In the genomic region with DNA sequence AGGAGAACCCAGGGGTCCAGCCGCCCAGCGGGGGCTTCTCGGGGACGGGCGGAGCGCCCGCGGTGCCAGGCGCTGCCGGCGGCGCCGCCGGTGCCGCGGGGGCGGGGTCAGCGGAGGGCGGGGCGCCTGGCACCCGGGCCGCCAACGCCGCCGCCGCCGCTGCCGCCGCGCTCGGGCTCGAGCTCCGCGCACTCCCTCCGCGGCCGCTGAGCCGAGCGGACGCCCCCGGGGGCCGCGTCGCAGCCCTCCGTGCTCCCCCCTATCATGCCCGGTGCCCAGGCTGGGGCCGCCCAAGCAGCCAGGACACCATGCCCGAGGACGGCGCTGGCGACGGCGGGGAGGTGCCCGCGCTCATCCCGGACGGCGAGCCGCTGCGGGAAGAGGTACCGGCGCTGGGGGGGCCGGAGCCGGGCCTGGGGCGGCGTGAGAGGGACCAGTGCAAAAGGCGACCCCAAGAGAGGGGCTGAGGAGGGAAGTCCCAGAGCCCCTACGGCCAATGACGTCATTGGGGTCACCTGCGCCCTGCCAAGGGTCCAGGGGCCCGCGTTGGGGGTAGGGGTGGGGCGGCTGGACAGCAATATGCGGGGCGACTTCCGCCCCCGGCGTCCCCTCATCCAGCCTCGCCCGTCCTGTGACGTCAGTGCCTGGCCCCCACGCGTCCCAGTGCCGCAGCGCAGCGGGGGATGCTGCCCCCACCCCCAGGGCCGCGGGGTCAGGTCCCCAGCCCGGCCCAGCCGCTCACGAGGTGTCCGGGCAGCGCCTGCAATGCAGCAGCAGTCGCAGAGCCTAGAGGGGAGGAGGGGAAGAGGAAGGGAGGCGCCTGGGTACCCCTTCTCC, we compare ENCODE assay signal across 8 cellular contexts. TPM values are rescaled to one million over a fixed set of nuclear protein-coding genes. Genes with fewer than 3 reads are reported as not detected.
DNase-seq lines count a peak whose midpoint lies in the region; ATAC-seq and TF ChIP-seq lines count a peak whose summit lies in the region.

Gene TMEM151A (plus strand): TSS at position 189 of the 837 bp plus-strand sequence. CDS start 120 bp downstream, at position 309.

- H3K4me3 Mint-ChIP-seq in activated naive CD4-positive, alpha-beta T cell treated with anti-CD3 and anti-CD28 coated beads, Interleukin-2, amount 10 ng/mL, durations not matched to agents 7 days and 5 days, result peak within 1 kb of the TSS; percentile 74
- H3K4me3 Mint-ChIP-seq in type B pancreatic cell, result peak within 1 kb of the TSS; percentile 93

- H3K4me1 ChIP-seq in heart left ventricle, result peaks cover 0 to 38% (median 21%) of the 10 kb centered on the region in 12 donors

- WGBS in heart left ventricle, 4 donors, result 1 to 7% (median 3%) methylated on average over 7 to 95 of the region's 95 CpGs

- intact Hi-C loops in heart left ventricle (cut with DNase I), result loop anchor here in 1 of 10 donors (5.0 kb wide), 1 partner anchor 45 kb away; the partner anchor contains the start of gene RIN1
- intact Hi-C loops in Right ventricle myocardium inferior (cut with DNase I), result no loop called here

- H3K4me3 ChIP-seq in heart left ventricle, result peak within 1 kb of the TSS in 11 of 12 donors; percentile 8 to 54 (median 44)

- CTCF ChIA-PET in activated naive CD4-positive, alpha-beta T cell treated with anti-CD3 and anti-CD28 coated beads, Interleukin-2, amount 10 ng/mL, durations not matched to agents 7 days and 5 days (lab: Charles Lee), result interaction anchor here (1.3 to 1.6 kb wide), 3 partner anchors 9 to 19 kb away, joined by 3 to 4 read pairs (median 4); no protein-coding TSS in a partner anchor

- H3K36me3 ChIP-seq in heart left ventricle, result peaks cover 0 to 1% (median 0%) of the 10 kb centered on the region in 9 donors

- ATAC-seq in heart left ventricle, result no peak
- ATAC-seq in Right ventricle myocardium inferior, result no peak

- no peak within 1 kb of the TSS for H3K27ac ChIP-seq in heart left ventricle
- H3K27ac ChIP-seq in layer of hippocampus (ENCODE audit: low read depth, low read length), result peak within 1 kb of the TSS; percentile 100

- H3K9me3 Mint-ChIP-seq in activated naive CD4-positive, alpha-beta T cell treated with anti-CD3 and anti-CD28 coated beads, Interleukin-2, amount 10 ng/mL, durations not matched to agents 7 days and 5 days, result no peaks in the 10 kb centered on the region
- H3K9me3 Mint-ChIP-seq in type B pancreatic cell, result no peaks in the 10 kb centered on the region

- no peak for TF ChIP-seq POLR2A in heart left ventricle (IDR thresholded peaks at IDR 0.05)

- H3K36me3 Mint-ChIP-seq in activated naive CD4-positive, alpha-beta T cell treated with anti-CD3 and anti-CD28 coated beads, Interleukin-2, amount 10 ng/mL, durations not matched to agents 7 days and 5 days, result no peaks in the 10 kb centered on the region
- peaks cover 3% of the 10 kb centered on the region for H3K36me3 Mint-ChIP-seq in type B pancreatic cell

- no peak for TF ChIP-seq CTCF in heart left ventricle (IDR thresholded peaks at IDR 0.05)
- TF ChIP-seq CTCF in type B pancreatic cell (conservative IDR thresholded peaks at IDR 0.05), result no peak

- no peaks in the 10 kb centered on the region for H3K9me3 ChIP-seq in heart left ventricle

- peaks cover 42% of the 10 kb centered on the region for H3K4me1 Mint-ChIP-seq in activated naive CD4-positive, alpha-beta T cell treated with anti-CD3 and anti-CD28 coated beads, Interleukin-2, amount 10 ng/mL, durations not matched to agents 7 days and 5 days
- peaks cover 18% of the 10 kb centered on the region for H3K4me1 Mint-ChIP-seq in type B pancreatic cell (ENCODE audit: unreplicated experiment)

- peaks cover 6 to 42% (median 26%) of the 10 kb centered on the region in 9 donors for H3K27me3 ChIP-seq in heart left ventricle
- H3K27me3 ChIP-seq in layer of hippocampus (ENCODE audit: control insufficient read depth, insufficient read depth, low read length), result peaks cover 2% of the 10 kb centered on the region

- H3K27me3 Mint-ChIP-seq in activated naive CD4-positive, alpha-beta T cell treated with anti-CD3 and anti-CD28 coated beads, Interleukin-2, amount 10 ng/mL, durations not matched to agents 7 days and 5 days, result peaks cover 67% of the 10 kb centered on the region
- H3K27me3 Mint-ChIP-seq in type B pancreatic cell, result peaks cover 47% of the 10 kb centered on the region

- DNase-seq in heart left ventricle (no peak), Right ventricle myocardium inferior (ENCODE audit: missing footprints) (no peak), type B pancreatic cell (ENCODE audit: extremely low spot score, unreplicated experiment) (no peak), SIG-M5 treated with dmso at 0.1 percent for 504 hours (lab: John Stamatoyannopoulos, UW; ENCODE audit: unreplicated experiment) (no peak), DMS153 treated with DMSO at 0.1 percent for 48 hours (lab: John Stamatoyannopoulos, UW; ENCODE audit: unreplicated experiment) (no peak)
- no peak for DNase-seq in activated naive CD4-positive, alpha-beta T cell treated with anti-CD3 and anti-CD28 coated beads, Interleukin-2, amount 10 ng/mL, durations not matched to agents 7 days and 5 days
- DNase-seq in activated CD4-positive, CD25-positive, alpha-beta regulatory T cell (lab: John Stamatoyannopoulos, UW), result no peak

- H3K27ac Mint-ChIP-seq in activated naive CD4-positive, alpha-beta T cell treated with anti-CD3 and anti-CD28 coated beads, Interleukin-2, amount 10 ng/mL, durations not matched to agents 7 days and 5 days, result peak within 1 kb of the TSS; percentile 67
- peak within 1 kb of the TSS; percentile 98 for H3K27ac Mint-ChIP-seq in type B pancreatic cell

RNA-seq across cellular contexts. Expression of gene TMEM151A, which starts in this region (rescaled TPM):
- total RNA-seq in heart left ventricle (1 to 10 TPM in 1 of 9 donors, under 1 TPM in 3, not detected in 5; 0.09 to 7.9 (median 0.18) TPM), Right ventricle myocardium inferior (0.14 TPM), type B pancreatic cell (ENCODE audit: low replicate concordance) (2.1 and 2.6 TPM in 2 replicates)
- under 1 TPM; 0.08 TPM for polyA plus RNA-seq in heart left ventricle
